ENCODE assay signal across 2 cellular contexts in the genomic region with DNA sequence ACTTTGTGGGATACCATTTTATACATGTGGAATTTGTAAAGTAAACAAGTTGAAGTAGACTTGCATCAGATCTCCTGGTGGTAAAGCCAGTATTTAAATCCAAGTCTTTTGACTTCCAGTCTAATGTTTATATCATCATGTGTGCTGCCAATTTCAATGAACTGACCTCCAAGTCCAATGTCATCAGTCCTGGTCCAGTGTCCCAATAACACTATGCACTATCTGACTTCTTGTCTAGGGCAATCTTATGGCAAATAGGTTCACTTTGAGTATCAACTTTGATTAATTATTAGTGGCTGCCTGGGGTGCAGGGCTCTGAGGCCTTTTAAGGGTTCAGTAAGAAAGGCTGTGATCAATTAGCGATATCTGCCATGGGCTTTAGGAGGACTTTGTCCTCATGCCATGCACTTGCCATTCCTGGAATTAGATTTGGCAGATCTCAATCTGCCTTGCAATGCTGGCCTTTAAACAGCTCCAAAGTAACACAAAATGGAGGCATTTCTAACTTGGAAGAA.
TF ChIP-seq lines count a peak whose summit lies in the region.

No MANE protein-coding gene starts in this region.

TF ChIP-seq in liver, 16 proteins besides CTCF, POLR2A, EP300 and RAD21:
- TF ChIP-seq HNF4A (conservative IDR thresholded peaks at IDR 0.05) (peak; percentile 98 to 99), TAF1 (conservative IDR thresholded peaks at IDR 0.05) (no peak), GABPA (IDR thresholded peaks at IDR 0.05 in 1 of 2, conservative IDR thresholded peaks at IDR 0.05 in 1 of 2) (peak in 1 of 2 donors; percentile 61), FOXA1 (IDR thresholded peaks at IDR 0.05) (peak; percentile 91), FOXA2 (IDR thresholded peaks at IDR 0.05) (peak; percentile 89), RXRA (IDR thresholded peaks at IDR 0.05) (peak; percentile 99), EGR1 (IDR thresholded peaks at IDR 0.05; ENCODE audit: low read depth in 2 of 2) (peak in 1 of 2 donors; percentile 51), JUND (IDR thresholded peaks at IDR 0.05) (peak; percentile 92 to 94), NR2F2 (IDR thresholded peaks at IDR 0.05) (peak; percentile 71), SP1 (IDR thresholded peaks at IDR 0.05) (peak; percentile 99), YY1 (IDR thresholded peaks at IDR 0.05) (peak; percentile 94), HNF4G (IDR thresholded peaks at IDR 0.05) (peak; percentile 96)
- TF ChIP-seq, protein P1, sequence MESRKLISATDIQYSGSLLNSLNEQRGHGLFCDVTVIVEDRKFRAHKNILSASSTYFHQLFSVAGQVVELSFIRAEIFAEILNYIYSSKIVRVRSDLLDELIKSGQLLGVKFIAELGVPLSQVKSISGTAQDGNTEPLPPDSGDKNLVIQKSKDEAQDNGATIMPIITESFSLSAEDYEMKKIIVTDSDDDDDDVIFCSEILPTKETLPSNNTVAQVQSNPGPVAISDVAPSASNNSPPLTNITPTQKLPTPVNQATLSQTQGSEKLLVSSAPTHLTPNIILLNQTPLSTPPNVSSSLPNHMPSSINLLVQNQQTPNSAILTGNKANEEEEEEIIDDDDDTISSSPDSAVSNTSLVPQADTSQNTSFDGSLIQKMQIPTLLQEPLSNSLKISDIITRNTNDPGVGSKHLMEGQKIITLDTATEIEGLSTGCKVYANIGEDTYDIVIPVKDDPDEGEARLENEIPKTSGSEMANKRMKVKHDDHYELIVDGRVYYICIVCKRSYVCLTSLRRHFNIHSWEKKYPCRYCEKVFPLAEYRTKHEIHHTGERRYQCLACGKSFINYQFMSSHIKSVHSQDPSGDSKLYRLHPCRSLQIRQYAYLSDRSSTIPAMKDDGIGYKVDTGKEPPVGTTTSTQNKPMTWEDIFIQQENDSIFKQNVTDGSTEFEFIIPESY (IDR thresholded peaks at IDR 0.05): peak; percentile 95
- TF ChIP-seq, protein P2, sequence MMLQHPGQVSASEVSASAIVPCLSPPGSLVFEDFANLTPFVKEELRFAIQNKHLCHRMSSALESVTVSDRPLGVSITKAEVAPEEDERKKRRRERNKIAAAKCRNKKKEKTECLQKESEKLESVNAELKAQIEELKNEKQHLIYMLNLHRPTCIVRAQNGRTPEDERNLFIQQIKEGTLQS (IDR thresholded peaks at IDR 0.05): peak; percentile 80
- TF ChIP-seq, protein P3, sequence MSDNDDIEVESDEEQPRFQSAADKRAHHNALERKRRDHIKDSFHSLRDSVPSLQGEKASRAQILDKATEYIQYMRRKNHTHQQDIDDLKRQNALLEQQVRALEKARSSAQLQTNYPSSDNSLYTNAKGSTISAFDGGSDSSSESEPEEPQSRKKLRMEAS (IDR thresholded peaks at IDR 0.05): peak; percentile 89
- TF ChIP-seq, protein P4, sequence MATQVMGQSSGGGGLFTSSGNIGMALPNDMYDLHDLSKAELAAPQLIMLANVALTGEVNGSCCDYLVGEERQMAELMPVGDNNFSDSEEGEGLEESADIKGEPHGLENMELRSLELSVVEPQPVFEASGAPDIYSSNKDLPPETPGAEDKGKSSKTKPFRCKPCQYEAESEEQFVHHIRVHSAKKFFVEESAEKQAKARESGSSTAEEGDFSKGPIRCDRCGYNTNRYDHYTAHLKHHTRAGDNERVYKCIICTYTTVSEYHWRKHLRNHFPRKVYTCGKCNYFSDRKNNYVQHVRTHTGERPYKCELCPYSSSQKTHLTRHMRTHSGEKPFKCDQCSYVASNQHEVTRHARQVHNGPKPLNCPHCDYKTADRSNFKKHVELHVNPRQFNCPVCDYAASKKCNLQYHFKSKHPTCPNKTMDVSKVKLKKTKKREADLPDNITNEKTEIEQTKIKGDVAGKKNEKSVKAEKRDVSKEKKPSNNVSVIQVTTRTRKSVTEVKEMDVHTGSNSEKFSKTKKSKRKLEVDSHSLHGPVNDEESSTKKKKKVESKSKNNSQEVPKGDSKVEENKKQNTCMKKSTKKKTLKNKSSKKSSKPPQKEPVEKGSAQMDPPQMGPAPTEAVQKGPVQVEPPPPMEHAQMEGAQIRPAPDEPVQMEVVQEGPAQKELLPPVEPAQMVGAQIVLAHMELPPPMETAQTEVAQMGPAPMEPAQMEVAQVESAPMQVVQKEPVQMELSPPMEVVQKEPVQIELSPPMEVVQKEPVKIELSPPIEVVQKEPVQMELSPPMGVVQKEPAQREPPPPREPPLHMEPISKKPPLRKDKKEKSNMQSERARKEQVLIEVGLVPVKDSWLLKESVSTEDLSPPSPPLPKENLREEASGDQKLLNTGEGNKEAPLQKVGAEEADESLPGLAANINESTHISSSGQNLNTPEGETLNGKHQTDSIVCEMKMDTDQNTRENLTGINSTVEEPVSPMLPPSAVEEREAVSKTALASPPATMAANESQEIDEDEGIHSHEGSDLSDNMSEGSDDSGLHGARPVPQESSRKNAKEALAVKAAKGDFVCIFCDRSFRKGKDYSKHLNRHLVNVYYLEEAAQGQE (IDR thresholded peaks at IDR 0.05): peak; percentile 65
TF ChIP-seq in liver: peak in this region for 15.

TF ChIP-seq in HepG2, 621 proteins besides CTCF, POLR2A, EP300 and RAD21:
- TF ChIP-seq SRF (IDR thresholded peaks at IDR 0.05; ENCODE audit: low read depth, low read length) (no peak), ARID2 (CRISPR knock-in tag; IDR thresholded peaks at IDR 0.05; ENCODE audit: borderline replicate concordance) (no peak), ZNF737 (CRISPR knock-in tag; IDR thresholded peaks at IDR 0.05; ENCODE audit: borderline replicate concordance) (no peak), SPEN (CRISPR knock-in tag; IDR thresholded peaks at IDR 0.05; ENCODE audit: low read depth) (no peak), ZNF605 (CRISPR knock-in tag; IDR thresholded peaks at IDR 0.05) (no peak), PCBP2 (optimal IDR thresholded peaks at IDR 0.05; ENCODE audit: low read depth, low read length, poor library complexity, severe bottlenecking) (no peak), RELA (CRISPR knock-in tag; IDR thresholded peaks at IDR 0.05) (no peak), ZNF777 (CRISPR knock-in tag; IDR thresholded peaks at IDR 0.05) (no peak)
- TF ChIP-seq, protein P5, sequence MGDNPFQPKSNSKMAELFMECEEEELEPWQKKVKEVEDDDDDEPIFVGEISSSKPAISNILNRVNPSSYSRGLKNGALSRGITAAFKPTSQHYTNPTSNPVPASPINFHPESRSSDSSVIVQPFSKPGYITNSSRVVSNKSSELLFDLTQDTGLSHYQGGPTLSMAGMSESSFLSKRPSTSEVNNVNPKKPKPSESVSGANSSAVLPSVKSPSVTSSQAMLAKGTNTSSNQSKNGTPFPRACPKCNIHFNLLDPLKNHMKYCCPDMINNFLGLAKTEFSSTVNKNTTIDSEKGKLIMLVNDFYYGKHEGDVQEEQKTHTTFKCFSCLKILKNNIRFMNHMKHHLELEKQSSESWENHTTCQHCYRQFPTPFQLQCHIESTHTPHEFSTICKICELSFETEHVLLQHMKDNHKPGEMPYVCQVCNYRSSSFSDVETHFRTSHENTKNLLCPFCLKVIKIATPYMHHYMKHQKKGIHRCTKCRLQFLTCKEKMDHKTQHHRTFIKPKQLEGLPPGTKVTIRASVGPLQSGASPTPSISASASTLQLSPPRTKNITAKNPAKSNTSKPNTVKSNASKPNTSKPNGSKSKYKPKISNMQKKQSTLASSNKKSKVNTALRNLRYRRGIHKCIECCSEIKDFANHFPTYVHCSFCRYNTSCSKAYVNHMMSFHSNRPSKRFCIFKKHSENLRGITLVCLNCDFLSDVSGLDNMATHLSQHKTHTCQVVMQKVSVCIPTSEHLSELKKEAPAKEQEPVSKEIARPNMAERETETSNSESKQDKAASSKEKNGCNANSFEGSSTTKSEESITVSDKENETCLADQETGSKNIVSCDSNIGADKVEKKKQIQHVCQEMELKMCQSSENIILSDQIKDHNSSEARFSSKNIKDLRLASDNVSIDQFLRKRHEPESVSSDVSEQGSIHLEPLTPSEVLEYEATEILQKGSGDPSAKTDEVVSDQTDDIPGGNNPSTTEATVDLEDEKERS (CRISPR knock-in tag; IDR thresholded peaks at IDR 0.05): no peak
- TF ChIP-seq, protein P6, sequence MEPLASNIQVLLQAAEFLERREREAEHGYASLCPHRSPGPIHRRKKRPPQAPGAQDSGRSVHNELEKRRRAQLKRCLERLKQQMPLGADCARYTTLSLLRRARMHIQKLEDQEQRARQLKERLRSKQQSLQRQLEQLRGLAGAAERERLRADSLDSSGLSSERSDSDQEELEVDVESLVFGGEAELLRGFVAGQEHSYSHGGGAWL (CRISPR knock-in tag; IDR thresholded peaks at IDR 0.05): no peak
TF ChIP-seq in HepG2: peak in this region for 0.
